Comparison of ENCODE assay signal across 14 cellular contexts in genomic region chr20:35837577-35838195, GRCh38.
DNase-seq lines count a peak whose midpoint lies in the region; ATAC-seq and TF ChIP-seq lines count a peak whose summit lies in the region.
"Had no signal": no experiment of that assay in that cellular context is flagged by ENCODE, and none has a peak within 500 bp of the region (broad histone marks: within the 10 kb centered on the region; RNA-seq: fewer than 3 reads in every experiment).

No MANE protein-coding gene starts in this region.

- H3K56ac ChIP-seq in H9 (ENCODE audit: insufficient read length, low read depth, low read length): no peak overlapping the region

- no peak overlapping the region for H4K5ac ChIP-seq in H9 (ENCODE audit: insufficient read length, low read depth, low read length)

- peaks cover 4 to 5% of the 10 kb centered on the region in 2 experiments; a peak in 2 of 5 replicates for H3K9me3 Mint-ChIP-seq in H9
- H3K9me3 Mint-ChIP-seq: central memory CD8-positive, alpha-beta T cell had no signal

- H3K9ac ChIP-seq in H9 (ENCODE audit: extremely low read depth, insufficient read length, low read length): no peak overlapping the region

- peaks cover 7 to 11% of the 10 kb centered on the region in 2 experiments for H3K4me1 Mint-ChIP-seq in H9

- no peaks in the 10 kb centered on the region for H3K27me3 Mint-ChIP-seq in H9 (ENCODE audit: low read depth)
- H3K27me3 Mint-ChIP-seq: central memory CD8-positive, alpha-beta T cell had no signal

- no peak overlapping the region for H3K23ac ChIP-seq in H9 (ENCODE audit: insufficient read length, low read depth, low read length)

- no peak overlapping the region for H3K4me3 ChIP-seq in AG10803 (ENCODE audit: low read length)
- H3K4me3 ChIP-seq: lower lobe of right lung had no signal

- H3K4me2 ChIP-seq in H9 (ENCODE audit: insufficient read depth, insufficient read length, low read length): no peak overlapping the region

- no peak overlapping the region for H2AK5ac ChIP-seq in H9 (ENCODE audit: insufficient read length, low read length)

- no peak for TF ChIP-seq CTCF in AG10803 (conservative IDR thresholded peaks at IDR 0.05; ENCODE audit: low read length)
- TF ChIP-seq CTCF in H9 (conservative IDR thresholded peaks at IDR 0.05): no peak

- H3T11ph ChIP-seq in H9 (ENCODE audit: low read length): no peak overlapping the region

- H2BK5ac ChIP-seq in H9 (ENCODE audit: insufficient read length, low read length): no peak overlapping the region

- H3K36me3 Mint-ChIP-seq in H9 (ENCODE audit: insufficient read depth in 1 of 3, low read depth in 3 of 3): peaks cover 16 to 20% (median 18%) of the 10 kb centered on the region in 3 experiments

- no peak overlapping the region for H3K4ac ChIP-seq in H9 (ENCODE audit: low read depth, low read length)

- H4K8ac ChIP-seq in H9 (replicated peaks; ENCODE audit: insufficient read length, low read depth, low read length): no peak overlapping the region

- H2BK15ac ChIP-seq in H9 (ENCODE audit: low read depth, low read length): no peak overlapping the region

- no peak overlapping the region for H2BK120ac ChIP-seq in H9 (ENCODE audit: low read depth, low read length, poor library complexity, severe bottlenecking)

- H2AFZ ChIP-seq in H9 (ENCODE audit: low read length): no peak overlapping the region

- H3K27me3 ChIP-seq in H9 (ENCODE audit: insufficient read depth, low read length): no peaks in the 10 kb centered on the region

- H3K79me1 ChIP-seq in H9 (ENCODE audit: insufficient read depth, low read depth, low read length, poor library complexity, severe bottlenecking): no peaks in the 10 kb centered on the region

- no peaks in the 10 kb centered on the region for H4K20me1 ChIP-seq in H9 (ENCODE audit: control insufficient read depth, insufficient read depth, insufficient read length)

- no peak overlapping the region for H4K91ac ChIP-seq in H9 (ENCODE audit: insufficient read length, low read depth, low read length)

- no CpG with 5 or more reads among the region's 6 CpGs for WGBS in H9 (ENCODE audit: extremely low coverage, insufficient read length, low lambda C conversion rate)

- no peak overlapping the region for H3K27ac ChIP-seq in H9 (ENCODE audit: insufficient read length, low read depth, low read length)
- H3K27ac ChIP-seq: epithelial cell of prostate, lower lobe of right lung had no signal

- ATAC-seq in stimulated activated naive CD8-positive, alpha-beta T cell treated with anti-CD3 and anti-CD28 coated beads, Interleukin-15, Interleukin-2, amounts not matched to agents 100 U/mL and 50 U/mL, for 24 hours: no peak
- ATAC-seq in HG02981 (IDR thresholded peaks at IDR 0.05; ENCODE audit: unreplicated experiment): no peak
- ATAC-seq in HG02642 (IDR thresholded peaks at IDR 0.05; ENCODE audit: poor library complexity, unreplicated experiment): no peak

- no peak overlapping the region for H3K18ac ChIP-seq in H9 (ENCODE audit: insufficient read length, low read depth, low read length)

- no peaks in the 10 kb centered on the region for H3K9me3 ChIP-seq in H9 (ENCODE audit: control insufficient read depth, low read depth, low read length)

- H3K79me2 ChIP-seq in H9 (ENCODE audit: insufficient read depth, low read length): no peaks in the 10 kb centered on the region

- H3K4me1 ChIP-seq in H9 (ENCODE audit: insufficient read depth, low read length): no peaks in the 10 kb centered on the region

- no peak overlapping the region for H3K14ac ChIP-seq in H9 (ENCODE audit: insufficient read depth, low read length)

- no peak overlapping the region for H3K4me3 Mint-ChIP-seq in H9
- H3K4me3 Mint-ChIP-seq: central memory CD8-positive, alpha-beta T cell had no signal

- H2BK20ac ChIP-seq in H9 (ENCODE audit: low read depth, low read length, poor library complexity, severe bottlenecking): no peak overlapping the region

- no peaks in the 10 kb centered on the region for H3K23me2 ChIP-seq in H9 (ENCODE audit: insufficient read length, low read depth, low read length, poor library complexity, severe bottlenecking)

- H2BK12ac ChIP-seq in H9 (ENCODE audit: insufficient read length, low read depth, low read length): no peak overlapping the region

- DNase-seq in AG10803 (ENCODE audit: low read depth) (peak; percentile 43), H9 (no peak), astrocyte of the hippocampus (ENCODE audit: low read depth, low spot score) (peak; percentile 66), myocyte (ENCODE audit: low read depth) (peak; percentile 14)
- no peak for DNase-seq in stimulated activated naive CD8-positive, alpha-beta T cell treated with anti-CD3 and anti-CD28 coated beads, Interleukin-15, Interleukin-2, amounts not matched to agents 100 U/mL and 50 U/mL, for 24 hours
- no peak for DNase-seq in stimulated activated CD4-positive, alpha-beta T cell treated with anti-CD3 and anti-CD28 coated beads, Interleukin-2, amount 100 ng/mL, for 24 hours
- DNase-seq: activated naive CD4-positive, alpha-beta T cell treated with anti-CD3 and anti-CD28 coated beads, Interleukin-2, amount 50 U/mL, for 16 hours; hippocampal formation; lower lobe of right lung; occipital lobe had no signal

- H3K27ac Mint-ChIP-seq in H9: peak overlapping the region; percentile 20 to 72 (median 68); a peak in 5 of 7 replicates

Comparison
In these comparisons a context has a peak if more than half of its experiments do, and no peak if none do; other contexts are left out.
1. DNase-seq: peak in AG10803 (single experiment), astrocyte of the hippocampus (single experiment) and myocyte (single experiment); none in H9 (single experiment), stimulated activated naive CD8-positive, alpha-beta T cell treated with anti-CD3 and anti-CD28 coated beads, Interleukin-15, Interleukin-2, amounts not matched to agents 100 U/mL and 50 U/mL, for 24 hours (single experiment) and stimulated activated CD4-positive, alpha-beta T cell treated with anti-CD3 and anti-CD28 coated beads, Interleukin-2, amount 100 ng/mL, for 24 hours (0 of 2).